Comparison of ENCODE assay signal across 17 cellular contexts in genomic region chr11:70019576-70020011, GRCh38. TPM values are rescaled to one million over a fixed set of nuclear protein-coding genes. Genes with fewer than 3 reads are reported as not detected.
DNase-seq lines count a peak whose midpoint lies in the region; ATAC-seq and TF ChIP-seq lines count a peak whose summit lies in the region.
"Had no signal": no experiment of that assay in that cellular context is flagged by ENCODE, and none has a peak within 500 bp of the region (broad histone marks: within the 10 kb centered on the region; RNA-seq: fewer than 3 reads in every experiment).

No MANE protein-coding gene starts in this region.

- H2AFZ ChIP-seq in IMR-90 (replicated peaks; ENCODE audit: low read length, poor library complexity), result no peak overlapping the region

- H3K9me3 ChIP-seq in IMR-90 (ENCODE audit: control insufficient read depth, insufficient read depth, low read length), result no peaks in the 10 kb centered on the region
- H3K9me3 ChIP-seq: sigmoid colon, uterus had no signal

- BruUV-seq in IMR-90 (replicated peaks; lab: Mats Ljungman, UMichigan), result no TSS peak

- POLR2A ChIA-PET in IMR-90 (lab: Charles Lee; ENCODE audit: unreplicated experiment) (no interaction called here), T-cell (lab: Charles Lee) (no interaction called here)

- TF ChIP-seq CTCF in IMR-90 (conservative IDR thresholded peaks at IDR 0.05; ENCODE audit: low read depth, low read length), result no peak
- no peak for TF ChIP-seq CTCF in fibroblast of the aortic adventitia (IDR thresholded peaks at IDR 0.05; ENCODE audit: insufficient read depth, low read length)
- no peak for TF ChIP-seq CTCF in nephron (IDR thresholded peaks at IDR 0.05; ENCODE audit: unreplicated experiment in 3 of 3)

- peaks cover 10% of the 10 kb centered on the region; the same call in 1 of the 2 replicates for H3K4me1 ChIP-seq in IMR-90 (ENCODE audit: control insufficient read depth, insufficient read depth, low read length)
- H3K4me1 ChIP-seq: sigmoid colon, uterus had no signal

- H3K27me3 ChIP-seq in IMR-90 (ENCODE audit: control insufficient read depth, insufficient read depth, low read length), result no peaks in the 10 kb centered on the region
- H3K27me3 ChIP-seq: sigmoid colon, uterus had no signal

- peaks cover 25% of the 10 kb centered on the region for H3K4me1 Mint-ChIP-seq in nephron
- no peaks in the 10 kb centered on the region for H3K4me1 Mint-ChIP-seq in T-cell
- H3K4me1 Mint-ChIP-seq in T-helper 2 cell treated with Interferon-gamma antibody and Interleukin-4, amounts not matched to agents 5 μg/mL and 100 μg/mL, for 36 hours (ENCODE audit: low read depth), result peaks cover 3% of the 10 kb centered on the region

- H3K9me3 Mint-ChIP-seq in nephron, result peaks cover 7% of the 10 kb centered on the region
- H3K9me3 Mint-ChIP-seq in T-cell, result no peaks in the 10 kb centered on the region
- no peaks in the 10 kb centered on the region for H3K9me3 Mint-ChIP-seq in T-helper 2 cell treated with Interferon-gamma antibody and Interleukin-4, amounts not matched to agents 5 μg/mL and 100 μg/mL, for 36 hours

- no peak overlapping the region for H3K9ac ChIP-seq in IMR-90 (ENCODE audit: low read depth, low read length)

- H4K91ac ChIP-seq in IMR-90 (ENCODE audit: insufficient read depth, low read depth, low read length), result no peak overlapping the region; the same call in 1 of the 2 replicates

- H3K23ac ChIP-seq in IMR-90 (ENCODE audit: low read depth, low read length), result no peak overlapping the region

- H3K14ac ChIP-seq in IMR-90 (replicated peaks; ENCODE audit: low read depth, low read length), result peak overlapping the region; percentile 42

- peak overlapping the region; percentile 68 for H3K4ac ChIP-seq in IMR-90 (ENCODE audit: low read depth, low read length)

- ATAC-seq in IMR-90 (ENCODE audit: low read depth), result no peak; the same call in 1 of the 2 replicates
- ATAC-seq in T-cell (replicated peaks in 1 of 4), result no peak
- ATAC-seq in HG03439 (IDR thresholded peaks at IDR 0.05; ENCODE audit: unreplicated experiment), result no peak

- no peak overlapping the region for H3K27ac ChIP-seq in IMR-90 (ENCODE audit: insufficient read depth, low read length)
- H3K27ac ChIP-seq: C4-2B, sigmoid colon, uterus had no signal

- no peak overlapping the region for H3K56ac ChIP-seq in IMR-90 (ENCODE audit: extremely low read depth, insufficient read depth, low read length)

- no peak overlapping the region for H4K5ac ChIP-seq in IMR-90 (ENCODE audit: low read depth, low read length)

- H2BK15ac ChIP-seq in IMR-90 (ENCODE audit: low read depth, low read length), result no peak overlapping the region; the same call in 2 of the 3 replicates

- no peak overlapping the region for H3K4me2 ChIP-seq in IMR-90 (ENCODE audit: low read depth, low read length)

- no peaks in the 10 kb centered on the region for H3K36me3 Mint-ChIP-seq in nephron (ENCODE audit: low read depth)
- H3K36me3 Mint-ChIP-seq in T-cell, result no peaks in the 10 kb centered on the region
- H3K36me3 Mint-ChIP-seq in T-helper 2 cell treated with Interferon-gamma antibody and Interleukin-4, amounts not matched to agents 5 μg/mL and 100 μg/mL, for 36 hours (ENCODE audit: low read depth), result no peaks in the 10 kb centered on the region

- H2AK9ac ChIP-seq in IMR-90 (replicated peaks; ENCODE audit: low read depth, low read length, poor library complexity), result no peak overlapping the region

- H3K9me1 ChIP-seq in IMR-90 (ENCODE audit: insufficient read depth, low read length), result peaks cover 16% of the 10 kb centered on the region

- peak overlapping the region in 1 of 2 experiments; percentile 61; a peak in 1 of 4 replicates for H4K8ac ChIP-seq in IMR-90 (ENCODE audit: low read depth in 2 of 2, low read length in 2 of 2)

- H3K27me3 Mint-ChIP-seq in nephron (ENCODE audit: low read depth) (peaks cover 7% of the 10 kb centered on the region), T-cell (peaks cover 6 to 20% of the 10 kb centered on the region in 2 donors)
- H3K27me3 Mint-ChIP-seq in T-helper 2 cell treated with Interferon-gamma antibody and Interleukin-4, amounts not matched to agents 5 μg/mL and 100 μg/mL, for 36 hours (ENCODE audit: low read depth), result peaks cover 2% of the 10 kb centered on the region

- no peak overlapping the region for H3K18ac ChIP-seq in IMR-90 (ENCODE audit: low read depth, low read length)

- H3K4me3 ChIP-seq in IMR-90 (ENCODE audit: insufficient read depth, low read depth, low read length) (no peak overlapping the region), fibroblast of the aortic adventitia (ENCODE audit: low read depth, low read length) (no peak overlapping the region)
- H3K4me3 ChIP-seq: sigmoid colon, uterus had no signal

- dilution Hi-C loops in IMR-90 (cut with HindIII; ENCODE audit: low sequenced_read_pairs, unreplicated experiment), result no loop called here

- CTCF ChIA-PET in IMR-90 (lab: Yijun Ruan, JAX), result no interaction called here
- CTCF ChIA-PET in T-cell (lab: Charles Lee), result no interaction called here

- H3K27ac Mint-ChIP-seq in nephron (peak overlapping the region in 2 of 3 experiments; percentile 62 to 76), T-cell (no peak overlapping the region)
- no peak overlapping the region for H3K27ac Mint-ChIP-seq in T-helper 2 cell treated with Interferon-gamma antibody and Interleukin-4, amounts not matched to agents 5 μg/mL and 100 μg/mL, for 36 hours

- peaks cover 0 to 63% of the 10 kb centered on the region in 2 experiments; a peak in 2 of 4 replicates for H3K79me1 ChIP-seq in IMR-90 (ENCODE audit: low read depth in 1 of 2, low read length in 2 of 2)

- no peak overlapping the region for H2BK5ac ChIP-seq in IMR-90 (ENCODE audit: low read depth, low read length, poor library complexity, severe bottlenecking)

- 71% methylated on average over 2 of the region's 8 CpGs; no CpG with 5 or more reads in 1 of the 2 experiments for WGBS in IMR-90 (ENCODE audit: extremely low coverage in 2 of 2, insufficient read length in 1 of 2), 2 experiments

- TF ChIP-seq RAD21 in IMR-90 (IDR thresholded peaks at IDR 0.05; ENCODE audit: low read length), result no peak

- peak overlapping the region; percentile 55; the same call in 1 of the 2 replicates for H2BK120ac ChIP-seq in IMR-90 (ENCODE audit: low read depth, low read length)

- no peak for TF ChIP-seq POLR2A in IMR-90 (IDR thresholded peaks at IDR 0.05; ENCODE audit: low read depth, low read length)

- H4K20me1 ChIP-seq in IMR-90 (ENCODE audit: insufficient read depth, low read length), result no peaks in the 10 kb centered on the region

- peak; percentile 45 for DNase-seq in IMR-90
- DNase-seq in fibroblast of the aortic adventitia (ENCODE audit: low read depth), result peak; percentile 42
- DNase-seq in T-cell, result no peak
- no peak for DNase-seq in NCI-H2107 treated with DMSO at 0.1 percent for 48 hours (lab: John Stamatoyannopoulos, UW; ENCODE audit: unreplicated experiment)
- no peak for DNase-seq in T-helper 2 cell treated with Interferon-gamma antibody and Interleukin-4, amounts not matched to agents 5 μg/mL and 100 μg/mL, for 36 hours (ENCODE audit: low spot score)
- DNase-seq: activated CD4-positive, alpha-beta T cell treated with anti-CD3 and anti-CD28 coated beads, Interleukin-2, amount 50 U/mL, for 1 hour; activated T-cell treated with anti-CD3 and anti-CD28 coated beads for 4 hours; DMS153; NCI-H1694 treated with DMSO at 0.1 percent for 48 hours; RPMI8226; sigmoid colon; stimulated activated CD4-positive, alpha-beta T cell treated with anti-CD3 and anti-CD28 coated beads, Interleukin-4, amount 100 ng/mL, for 1 hour; SW 1271; uterus had no signal

- in situ Hi-C loops in IMR-90 (cut with MboI; ENCODE audit: low sequenced_read_pairs), result no loop called here

- peak overlapping the region; percentile 70; the same call in 1 of the 2 replicates for H2AK5ac ChIP-seq in IMR-90 (ENCODE audit: low read depth, low read length)

- intact Hi-C loops in IMR-90 (cut with micrococcal nuclease), result no loop called here

- H3K36me3 ChIP-seq in IMR-90 (ENCODE audit: control insufficient read depth, insufficient read depth, low read length), result no peaks in the 10 kb centered on the region
- H3K36me3 ChIP-seq: sigmoid colon, uterus had no signal

- peak overlapping the region; percentile 50; the same call in 1 of the 2 replicates for H2BK20ac ChIP-seq in IMR-90 (ENCODE audit: low read depth, low read length)

- no peak overlapping the region for H3K4me3 Mint-ChIP-seq in nephron
- H3K4me3 Mint-ChIP-seq in T-cell, result no peak overlapping the region
- H3K4me3 Mint-ChIP-seq in T-helper 2 cell treated with Interferon-gamma antibody and Interleukin-4, amounts not matched to agents 5 μg/mL and 100 μg/mL, for 36 hours, result no peak overlapping the region

TF ChIP-seq in IMR-90, 13 proteins besides CTCF, POLR2A, EP300 and RAD21:
- TF ChIP-seq MAFK (IDR thresholded peaks at IDR 0.05; ENCODE audit: low read depth, low read length), result no peak
- TF ChIP-seq RCOR1 (IDR thresholded peaks at IDR 0.05; ENCODE audit: insufficient replicate concordance, low read length), result no peak
- TF ChIP-seq BHLHE40 (IDR thresholded peaks at IDR 0.05; ENCODE audit: low read depth, low read length), result no peak
- no peak for TF ChIP-seq RFX5 (IDR thresholded peaks at IDR 0.05; ENCODE audit: low read depth, low read length)
- no peak for TF ChIP-seq ELK1 (IDR thresholded peaks at IDR 0.05; ENCODE audit: borderline replicate concordance, low read depth, low read length)
- no peak for TF ChIP-seq CHD1 (IDR thresholded peaks at IDR 0.05; ENCODE audit: low read depth, low read length)

RNA-seq across cellular contexts. Expression of gene ANO1, which starts 58.5 kb away (rescaled TPM):
- 4.1 and 4.4 TPM in 2 replicates for total RNA-seq in IMR-90 (2012; rRNA removed)
- 8.0 and 10.7 TPM in 2 replicates for polyA plus RNA-seq in IMR-90 (2012; rRNA removed)
- polyA plus RNA-seq in IMR-90 (2012; cell fraction: cytosol; rRNA removed), result 3.8 and 9.8 TPM in 2 replicates
- 20.0 and 34.3 TPM in 2 replicates for polyA plus RNA-seq in IMR-90 (2012; cell fraction: nucleus; rRNA removed; ENCODE audit: low replicate concordance)
- total RNA-seq in fibroblast of the aortic adventitia (ENCODE audit: low replicate concordance), result 0.36 TPM in 1 of 2 replicates, not detected in the other
- under 1 TPM in 3 of 5 donors, not detected in 2; 0.19 to 0.38 (median 0.33) TPM for total RNA-seq in T-cell

Comparison
In these comparisons a context has a peak if more than half of its experiments do, and no peak if none do; other contexts are left out.
1. DNase-seq: peak in IMR-90 (single experiment) and fibroblast of the aortic adventitia (single experiment); none in T-cell (0 of 34), NCI-H2107 treated with DMSO at 0.1 percent for 48 hours (single experiment) and T-helper 2 cell treated with Interferon-gamma antibody and Interleukin-4, amounts not matched to agents 5 μg/mL and 100 μg/mL, for 36 hours (single experiment).
2. H3K27ac Mint-ChIP-seq: peak in nephron (2 of 3); none in T-cell (0 of 2) and T-helper 2 cell treated with Interferon-gamma antibody and Interleukin-4, amounts not matched to agents 5 μg/mL and 100 μg/mL, for 36 hours (single experiment).